9 cellular contexts compared by ENCODE assay signal in the genomic region with DNA sequence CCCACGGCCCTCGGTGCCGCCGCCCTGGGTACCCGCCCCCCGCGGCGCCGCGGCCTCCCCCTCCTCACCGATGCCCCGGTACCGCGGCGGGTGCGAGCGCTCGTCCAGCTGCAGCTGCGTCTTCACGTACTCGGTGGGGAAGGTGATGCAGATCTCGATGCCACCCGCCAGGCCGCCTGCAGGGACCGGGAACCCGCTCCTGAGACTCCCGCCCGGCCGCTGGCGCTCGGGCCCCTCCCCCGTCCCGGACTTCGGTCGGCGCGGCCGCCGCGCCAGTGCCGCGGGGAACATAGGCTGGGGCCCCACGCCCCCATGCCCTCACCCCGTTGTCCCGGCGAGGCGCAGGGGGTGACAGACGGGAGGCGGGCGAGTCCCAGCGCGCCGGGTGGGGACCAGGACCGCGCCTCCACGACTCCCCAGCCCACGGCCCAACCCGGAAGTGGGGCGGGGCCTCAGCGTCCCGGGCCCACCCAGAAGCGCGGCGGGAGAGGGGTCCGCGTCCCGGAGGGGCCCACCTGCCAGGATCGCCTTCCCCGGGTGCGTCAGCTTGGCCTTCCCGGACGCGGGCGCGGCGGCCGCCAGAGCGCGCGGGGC. TPM values are rescaled to one million over a fixed set of nuclear protein-coding genes. Genes with fewer than 3 reads are reported as not detected.
DNase-seq lines count a peak whose midpoint lies in the region; ATAC-seq lines count a peak whose summit lies in the region.
"Had no signal": no experiment of that assay in that cellular context is flagged by ENCODE, and none has a peak within 500 bp of the region (broad histone marks: within the 10 kb centered on the region; RNA-seq: fewer than 3 reads in every experiment).

No MANE protein-coding gene starts in this region.

- H3K36me3 Mint-ChIP-seq in activated CD4-positive, alpha-beta memory T cell treated with anti-CD3 and anti-CD28 coated beads, Interleukin-2, amount 10 ng/mL, durations not matched to agents 7 days and 5 days (ENCODE audit: low read depth): no peaks in the 10 kb centered on the region
- H3K36me3 Mint-ChIP-seq in naive B cell: no peaks in the 10 kb centered on the region

- CTCF ChIA-PET in activated CD4-positive, alpha-beta memory T cell treated with anti-CD3 and anti-CD28 coated beads, Interleukin-2, amount 10 ng/mL, durations not matched to agents 7 days and 5 days (lab: Charles Lee): interaction anchor here (0.6 to 2.5 kb wide), 4 partner anchors 18 to 299 kb away, joined by 3 to 12 read pairs (median 4); partner anchors contain the start of gene ESS2

- H3K36me3 ChIP-seq in esophagus (ENCODE audit: control insufficient read depth in 2 of 2, insufficient read depth in 2 of 2, low read length in 1 of 2): peaks cover 0 to 7% of the 10 kb centered on the region in 2 donors
- H3K36me3 ChIP-seq in urinary bladder (ENCODE audit: insufficient read depth): no peaks in the 10 kb centered on the region

- POLR2A ChIA-PET in activated CD4-positive, alpha-beta memory T cell treated with anti-CD3 and anti-CD28 coated beads, Interleukin-2, amount 10 ng/mL, durations not matched to agents 7 days and 5 days (lab: Charles Lee): interaction anchor here (0.8 to 2.4 kb wide), 5 partner anchors 29 to 300 kb away, joined by 3 to 16 read pairs (median 3); partner anchors contain the start of genes CLTCL1 and ESS2

- peaks cover 2% of the 10 kb centered on the region for H3K27me3 Mint-ChIP-seq in activated CD4-positive, alpha-beta memory T cell treated with anti-CD3 and anti-CD28 coated beads, Interleukin-2, amount 10 ng/mL, durations not matched to agents 7 days and 5 days
- no peaks in the 10 kb centered on the region for H3K27me3 Mint-ChIP-seq in naive B cell

- WGBS in esophagus, 2 donors: 0 to 1% methylated on average over 39 to 80 of the region's 80 CpGs
- WGBS in urinary bladder: under 1% methylated on average over 80 of the region's 80 CpGs

- DNase-seq in Jurkat, Clone E6-1 (ENCODE audit: low read depth, low spot score): peak; percentile 28
- peak; percentile 65 for DNase-seq in activated CD4-positive, alpha-beta memory T cell treated with anti-CD3 and anti-CD28 coated beads, Interleukin-2, amount 10 ng/mL, durations not matched to agents 7 days and 5 days
- DNase-seq in naive B cell: peak; percentile 56
- no peak for DNase-seq in SW480 (ENCODE audit: low spot score)

- no peaks in the 10 kb centered on the region for H3K9me3 ChIP-seq in esophagus (ENCODE audit: control insufficient read depth in 2 of 2, insufficient read depth in 1 of 2, low read depth in 1 of 2, low read length in 1 of 2)

- H3K4me3 ChIP-seq in GM08714 (ENCODE audit: low read length) (peak overlapping the region; percentile 83), esophagus (ENCODE audit: low read depth in 1 of 2, low read length in 2 of 2) (peak overlapping the region; percentile 67 to 86), urinary bladder (ENCODE audit: low read depth, low read length) (peak overlapping the region; percentile 75)
- H3K4me3 ChIP-seq in Jurkat, Clone E6-1 (ENCODE audit: low read length): peak overlapping the region; percentile 65

- no peaks in the 10 kb centered on the region for H3K9me3 Mint-ChIP-seq in activated CD4-positive, alpha-beta memory T cell treated with anti-CD3 and anti-CD28 coated beads, Interleukin-2, amount 10 ng/mL, durations not matched to agents 7 days and 5 days
- no peaks in the 10 kb centered on the region for H3K9me3 Mint-ChIP-seq in naive B cell

- H3K4me1 ChIP-seq in esophagus (ENCODE audit: control insufficient read depth in 2 of 2, insufficient read depth in 2 of 2, low read length in 1 of 2) (peaks cover 0 to 30% of the 10 kb centered on the region in 2 donors), urinary bladder (ENCODE audit: insufficient read depth) (no peaks in the 10 kb centered on the region)

- H3K27me3 ChIP-seq in esophagus (ENCODE audit: control insufficient read depth in 1 of 2, insufficient read depth in 2 of 2, low read length in 2 of 2): no peaks in the 10 kb centered on the region

- peak overlapping the region; percentile 72 for H3K4me3 Mint-ChIP-seq in activated CD4-positive, alpha-beta memory T cell treated with anti-CD3 and anti-CD28 coated beads, Interleukin-2, amount 10 ng/mL, durations not matched to agents 7 days and 5 days
- H3K4me3 Mint-ChIP-seq in naive B cell: peak overlapping the region in 5 of 8 donors; percentile 32 to 82 (median 75)

- peaks cover 39% of the 10 kb centered on the region for H3K4me1 Mint-ChIP-seq in activated CD4-positive, alpha-beta memory T cell treated with anti-CD3 and anti-CD28 coated beads, Interleukin-2, amount 10 ng/mL, durations not matched to agents 7 days and 5 days
- peaks cover 26 to 67% (median 38%) of the 10 kb centered on the region in 3 donors for H3K4me1 Mint-ChIP-seq in naive B cell

- H3K27ac ChIP-seq in esophagus (ENCODE audit: low read depth in 2 of 2, low read length in 1 of 2) (peak overlapping the region; percentile 91 to 94), urinary bladder (ENCODE audit: low read depth) (peak overlapping the region; percentile 79)

- no peak overlapping the region for H3K27ac Mint-ChIP-seq in activated CD4-positive, alpha-beta memory T cell treated with anti-CD3 and anti-CD28 coated beads, Interleukin-2, amount 10 ng/mL, durations not matched to agents 7 days and 5 days
- peak overlapping the region in 1 of 6 donors; percentile 57 for H3K27ac Mint-ChIP-seq in naive B cell

- peak; percentile 22 for ATAC-seq in GM21576 (IDR thresholded peaks at IDR 0.05; ENCODE audit: unreplicated experiment)
- peak; percentile 37 to 39 for ATAC-seq in naive B cell (ENCODE audit: low read depth in 2 of 2)

RNA-seq across cellular contexts. Expression of gene SLC25A1, which starts 0.4 kb away (rescaled TPM):
- 90.6 TPM for polyA plus RNA-seq in Jurkat, Clone E6-1 (2012; ENCODE audit: insufficient read depth, insufficient read length)
- 10 to 100 TPM; 62.3 to 63.2 TPM for total RNA-seq in activated CD4-positive, alpha-beta memory T cell treated with anti-CD3 and anti-CD28 coated beads, Interleukin-2, amount 10 ng/mL, durations not matched to agents 7 days and 5 days
- polyA plus RNA-seq in esophagus: 10 to 100 TPM; 36.1 to 54.6 TPM
- 10 to 100 TPM; 63.5 to 88.8 (median 72.4) TPM for polyA plus RNA-seq in naive B cell (ENCODE audit: low read depth in 6 of 6)
- 24.6 TPM for total RNA-seq in urinary bladder
- polyA plus RNA-seq in urinary bladder: 65.0 TPM

RNA-seq across cellular contexts. Expression of gene GSC2, which starts 28.1 kb away (rescaled TPM):
- polyA plus RNA-seq in Jurkat, Clone E6-1 (2012; ENCODE audit: insufficient read depth, insufficient read length): not detected
- total RNA-seq in activated CD4-positive, alpha-beta memory T cell treated with anti-CD3 and anti-CD28 coated beads, Interleukin-2, amount 10 ng/mL, durations not matched to agents 7 days and 5 days: not detected
- polyA plus RNA-seq in esophagus (not detected), naive B cell (ENCODE audit: low read depth in 6 of 6) (not detected), urinary bladder (not detected)
- total RNA-seq in urinary bladder: not detected
- total RNA-seq: dermis microvascular lymphatic vessel endothelial cell had no signal

RNA-seq across cellular contexts. Expression of gene ESS2, which starts 33.7 kb away (rescaled TPM):
- polyA plus RNA-seq in Jurkat, Clone E6-1 (2012; ENCODE audit: insufficient read depth, insufficient read length): 23.4 TPM
- total RNA-seq in activated CD4-positive, alpha-beta memory T cell treated with anti-CD3 and anti-CD28 coated beads, Interleukin-2, amount 10 ng/mL, durations not matched to agents 7 days and 5 days: 10 to 100 TPM; 16.3 to 18.3 TPM
- polyA plus RNA-seq in esophagus (10 to 100 TPM; 11.9 to 13.4 TPM), naive B cell (ENCODE audit: low read depth in 6 of 6) (10 to 100 TPM in 1 of 6 donors, 1 to 10 TPM in 5; 5.2 to 10.2 (median 8.3) TPM), urinary bladder (19.2 TPM)
- total RNA-seq in urinary bladder: 5.1 TPM

RNA-seq across cellular contexts. Expression of gene TSSK2, which starts 47.1 kb away (rescaled TPM):
- not detected for polyA plus RNA-seq in Jurkat, Clone E6-1 (2012; ENCODE audit: insufficient read depth, insufficient read length)
- total RNA-seq in activated CD4-positive, alpha-beta memory T cell treated with anti-CD3 and anti-CD28 coated beads, Interleukin-2, amount 10 ng/mL, durations not matched to agents 7 days and 5 days: not detected
- polyA plus RNA-seq in esophagus (under 1 TPM; 0.05 to 0.06 TPM), naive B cell (ENCODE audit: low read depth in 6 of 6) (not detected), urinary bladder (0.25 TPM)
- total RNA-seq in urinary bladder: not detected
- total RNA-seq: dermis microvascular lymphatic vessel endothelial cell had no signal

RNA-seq across cellular contexts. Expression of gene DGCR2, which starts 56.0 kb away (rescaled TPM):
- polyA plus RNA-seq in Jurkat, Clone E6-1 (2012; ENCODE audit: insufficient read depth, insufficient read length): 22.2 TPM
- 10 to 100 TPM; 29.7 to 30.8 TPM for total RNA-seq in activated CD4-positive, alpha-beta memory T cell treated with anti-CD3 and anti-CD28 coated beads, Interleukin-2, amount 10 ng/mL, durations not matched to agents 7 days and 5 days
- 10 to 100 TPM; 32.2 to 32.9 TPM for polyA plus RNA-seq in esophagus
- polyA plus RNA-seq in naive B cell (ENCODE audit: low read depth in 6 of 6): 10 to 100 TPM; 27.4 to 50.6 (median 32.8) TPM
- total RNA-seq in urinary bladder: 41.4 TPM
- 61.0 TPM for polyA plus RNA-seq in urinary bladder
